In genomic region chr11:69468911-69469885, GRCh38 we compare ENCODE assay signal across 20 cellular contexts. TPM values are rescaled to one million over a fixed set of nuclear protein-coding genes. Genes with fewer than 3 reads are reported as not detected.
"Had no signal": no experiment of that assay in that cellular context is flagged by ENCODE, and none has a peak within 500 bp of the region (broad histone marks: within the 10 kb centered on the region; RNA-seq: fewer than 3 reads in every experiment).

No MANE protein-coding gene starts in this region.

- H3K27ac ChIP-seq: adrenal gland, cardiac muscle cell, coronary artery, lower lobe of right lung, testis, WERI-Rb-1 had no signal

- FAIRE-seq: keratinocyte had no signal

- H3K4me1 ChIP-seq: adrenal gland, lower lobe of right lung, testis had no signal

- H3K27me3 ChIP-seq: cardiac muscle cell, testis had no signal

- H3K4me3 ChIP-seq: adrenal gland, cardiac muscle cell, coronary artery, lower lobe of right lung, testis had no signal

- DNase-seq: activated CD4-positive, alpha-beta T cell treated with anti-CD3 and anti-CD28 coated beads, Interleukin-2, amount 50 U/mL, for 48 hours; activated CD8-positive, alpha-beta memory T cell treated with anti-CD3 and anti-CD28 coated beads, Interleukin-2, amount 10 ng/mL, durations not matched to agents 7 days and 5 days; activated naive CD4-positive, alpha-beta T cell treated with anti-CD3 and anti-CD28 coated beads, Interleukin-2, amount 10 ng/mL, durations not matched to agents 7 days and 5 days; activated T-cell treated with anti-CD3 and anti-CD28 coated beads, Interleukin-2, amount 50 U/mL, for 24 hours; adrenal gland; hippocampal formation; retina; stimulated activated naive CD8-positive, alpha-beta T cell treated with anti-CD3 and anti-CD28 coated beads, Interleukin-15, amount 100 ng/mL, for 72 hours; testis; WERI-Rb-1 had no signal

- ATAC-seq: activated CD8-positive, alpha-beta memory T cell treated with anti-CD3 and anti-CD28 coated beads, Interleukin-2, amount 10 ng/mL, durations not matched to agents 7 days and 5 days; esophagus mucosa; lower lobe of right lung; stimulated activated naive CD8-positive, alpha-beta T cell treated with anti-CD3 and anti-CD28 coated beads, Interleukin-15, amount 100 ng/mL, for 72 hours had no signal

- H3K36me3 ChIP-seq: adrenal gland, cardiac muscle cell, lower lobe of right lung, WERI-Rb-1 had no signal

- H3K9me3 ChIP-seq: adrenal gland, lower lobe of right lung, testis had no signal

RNA-seq across cellular contexts. Expression of gene LINC01488, which starts 12.3 kb away (rescaled TPM):
- total RNA-seq: activated CD8-positive, alpha-beta memory T cell treated with anti-CD3 and anti-CD28 coated beads, Interleukin-2, amount 10 ng/mL, durations not matched to agents 7 days and 5 days; adrenal gland; esophagus mucosa; glomerular endothelial cell; lower lobe of right lung; mesothelial cell of epicardium; myocyte; T-helper 1 cell treated with Interleukin-12 subunit alpha and Interleukin-12 subunit beta and Interleukin-4 antibody, amounts not matched to agents 30 ng/mL and 1 ng/mL, for 36 hours; testis; urinary bladder had no signal
- polyA plus RNA-seq: adrenal gland, keratinocyte had no signal
